In the genomic region with DNA sequence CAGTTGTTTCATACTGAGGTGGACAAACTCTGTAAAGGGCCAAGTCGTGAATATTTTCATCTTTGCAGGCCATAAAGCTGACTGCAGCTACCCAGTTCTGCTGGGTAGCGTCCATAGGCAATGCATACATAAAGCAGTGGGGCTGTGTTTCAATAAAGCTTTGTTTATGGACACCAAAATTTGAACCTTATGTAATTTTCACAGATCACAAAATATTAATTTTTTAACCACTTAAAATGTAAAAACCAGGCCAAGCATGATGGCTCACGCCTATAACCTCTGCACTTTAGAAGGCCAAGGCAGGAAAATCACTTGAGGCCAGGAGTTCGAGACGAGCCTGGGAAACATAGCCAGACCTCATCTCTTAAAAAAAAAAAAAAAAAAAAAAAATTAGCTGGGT, we compare ENCODE assay signal across 2 cellular contexts.
A peak's percentile ranks its signal among the peaks of the same experiment; 100 is the strongest.
TF ChIP-seq lines count a peak whose summit lies in the region.

No MANE protein-coding gene starts in this region.

TF ChIP-seq in HCT116, 20 proteins besides CTCF, POLR2A, EP300 and RAD21:
- TF ChIP-seq, protein P1, sequence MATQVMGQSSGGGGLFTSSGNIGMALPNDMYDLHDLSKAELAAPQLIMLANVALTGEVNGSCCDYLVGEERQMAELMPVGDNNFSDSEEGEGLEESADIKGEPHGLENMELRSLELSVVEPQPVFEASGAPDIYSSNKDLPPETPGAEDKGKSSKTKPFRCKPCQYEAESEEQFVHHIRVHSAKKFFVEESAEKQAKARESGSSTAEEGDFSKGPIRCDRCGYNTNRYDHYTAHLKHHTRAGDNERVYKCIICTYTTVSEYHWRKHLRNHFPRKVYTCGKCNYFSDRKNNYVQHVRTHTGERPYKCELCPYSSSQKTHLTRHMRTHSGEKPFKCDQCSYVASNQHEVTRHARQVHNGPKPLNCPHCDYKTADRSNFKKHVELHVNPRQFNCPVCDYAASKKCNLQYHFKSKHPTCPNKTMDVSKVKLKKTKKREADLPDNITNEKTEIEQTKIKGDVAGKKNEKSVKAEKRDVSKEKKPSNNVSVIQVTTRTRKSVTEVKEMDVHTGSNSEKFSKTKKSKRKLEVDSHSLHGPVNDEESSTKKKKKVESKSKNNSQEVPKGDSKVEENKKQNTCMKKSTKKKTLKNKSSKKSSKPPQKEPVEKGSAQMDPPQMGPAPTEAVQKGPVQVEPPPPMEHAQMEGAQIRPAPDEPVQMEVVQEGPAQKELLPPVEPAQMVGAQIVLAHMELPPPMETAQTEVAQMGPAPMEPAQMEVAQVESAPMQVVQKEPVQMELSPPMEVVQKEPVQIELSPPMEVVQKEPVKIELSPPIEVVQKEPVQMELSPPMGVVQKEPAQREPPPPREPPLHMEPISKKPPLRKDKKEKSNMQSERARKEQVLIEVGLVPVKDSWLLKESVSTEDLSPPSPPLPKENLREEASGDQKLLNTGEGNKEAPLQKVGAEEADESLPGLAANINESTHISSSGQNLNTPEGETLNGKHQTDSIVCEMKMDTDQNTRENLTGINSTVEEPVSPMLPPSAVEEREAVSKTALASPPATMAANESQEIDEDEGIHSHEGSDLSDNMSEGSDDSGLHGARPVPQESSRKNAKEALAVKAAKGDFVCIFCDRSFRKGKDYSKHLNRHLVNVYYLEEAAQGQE (IDR thresholded peaks at IDR 0.05; ENCODE audit: low read depth) = no peak
- TF ChIP-seq EZH2phosphoT487 (IDR thresholded peaks at IDR 0.05; ENCODE audit: borderline replicate concordance) = no peak
- no peak for TF ChIP-seq ZNF274 (IDR thresholded peaks at IDR 0.05; ENCODE audit: low read depth, low read length)
- TF ChIP-seq YY1 (IDR thresholded peaks at IDR 0.05; ENCODE audit: extremely low read depth, insufficient replicate concordance, low read depth, low read length) = no peak
- no peak for TF ChIP-seq FOSL1 (IDR thresholded peaks at IDR 0.05; ENCODE audit: low read depth)
- TF ChIP-seq SP1 (IDR thresholded peaks at IDR 0.05; ENCODE audit: low read depth) = no peak
- no peak for TF ChIP-seq ATF3 (IDR thresholded peaks at IDR 0.05)
- no peak for TF ChIP-seq SRF (IDR thresholded peaks at IDR 0.05; ENCODE audit: low read depth)
- no peak for TF ChIP-seq EZH2 (IDR thresholded peaks at IDR 0.05)
- TF ChIP-seq ELF1 (IDR thresholded peaks at IDR 0.05; ENCODE audit: borderline replicate concordance, low read depth) = no peak
- TF ChIP-seq, protein P2, sequence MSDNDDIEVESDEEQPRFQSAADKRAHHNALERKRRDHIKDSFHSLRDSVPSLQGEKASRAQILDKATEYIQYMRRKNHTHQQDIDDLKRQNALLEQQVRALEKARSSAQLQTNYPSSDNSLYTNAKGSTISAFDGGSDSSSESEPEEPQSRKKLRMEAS (IDR thresholded peaks at IDR 0.05) = no peak
- no peak for TF ChIP-seq SIN3A (IDR thresholded peaks at IDR 0.05; ENCODE audit: low read depth)
- no peak for TF ChIP-seq CBX3 (IDR thresholded peaks at IDR 0.05; ENCODE audit: low read depth)
- TF ChIP-seq ZBTB33 (IDR thresholded peaks at IDR 0.05; ENCODE audit: extremely low read depth, insufficient replicate concordance, low read length) = no peak
- TF ChIP-seq TCF7L2 (IDR thresholded peaks at IDR 0.05; ENCODE audit: borderline replicate concordance, extremely low read depth, insufficient read depth, insufficient read length) = no peak
- TF ChIP-seq EGR1 (IDR thresholded peaks at IDR 0.05; ENCODE audit: low read depth) = no peak

TF ChIP-seq in GM12878, 131 proteins besides CTCF, POLR2A, EP300 and RAD21:
- TF ChIP-seq, protein P3, sequence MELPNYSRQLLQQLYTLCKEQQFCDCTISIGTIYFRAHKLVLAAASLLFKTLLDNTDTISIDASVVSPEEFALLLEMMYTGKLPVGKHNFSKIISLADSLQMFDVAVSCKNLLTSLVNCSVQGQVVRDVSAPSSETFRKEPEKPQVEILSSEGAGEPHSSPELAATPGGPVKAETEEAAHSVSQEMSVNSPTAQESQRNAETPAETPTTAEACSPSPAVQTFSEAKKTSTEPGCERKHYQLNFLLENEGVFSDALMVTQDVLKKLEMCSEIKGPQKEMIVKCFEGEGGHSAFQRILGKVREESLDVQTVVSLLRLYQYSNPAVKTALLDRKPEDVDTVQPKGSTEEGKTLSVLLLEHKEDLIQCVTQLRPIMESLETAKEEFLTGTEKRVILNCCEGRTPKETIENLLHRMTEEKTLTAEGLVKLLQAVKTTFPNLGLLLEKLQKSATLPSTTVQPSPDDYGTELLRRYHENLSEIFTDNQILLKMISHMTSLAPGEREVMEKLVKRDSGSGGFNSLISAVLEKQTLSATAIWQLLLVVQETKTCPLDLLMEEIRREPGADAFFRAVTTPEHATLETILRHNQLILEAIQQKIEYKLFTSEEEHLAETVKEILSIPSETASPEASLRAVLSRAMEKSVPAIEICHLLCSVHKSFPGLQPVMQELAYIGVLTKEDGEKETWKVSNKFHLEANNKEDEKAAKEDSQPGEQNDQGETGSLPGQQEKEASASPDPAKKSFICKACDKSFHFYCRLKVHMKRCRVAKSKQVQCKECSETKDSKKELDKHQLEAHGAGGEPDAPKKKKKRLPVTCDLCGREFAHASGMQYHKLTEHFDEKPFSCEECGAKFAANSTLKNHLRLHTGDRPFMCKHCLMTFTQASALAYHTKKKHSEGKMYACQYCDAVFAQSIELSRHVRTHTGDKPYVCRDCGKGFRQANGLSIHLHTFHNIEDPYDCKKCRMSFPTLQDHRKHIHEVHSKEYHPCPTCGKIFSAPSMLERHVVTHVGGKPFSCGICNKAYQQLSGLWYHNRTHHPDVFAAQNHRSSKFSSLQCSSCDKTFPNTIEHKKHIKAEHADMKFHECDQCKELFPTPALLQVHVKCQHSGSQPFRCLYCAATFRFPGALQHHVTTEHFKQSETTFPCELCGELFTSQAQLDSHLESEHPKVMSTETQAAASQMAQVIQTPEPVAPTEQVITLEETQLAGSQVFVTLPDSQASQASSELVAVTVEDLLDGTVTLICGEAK (IDR thresholded peaks at IDR 0.05; ENCODE audit: borderline replicate concordance) = peak; percentile 51
- TF ChIP-seq SMAD1 (IDR thresholded peaks at IDR 0.05; ENCODE audit: low read depth, partially characterized antibody) = no peak
TF ChIP-seq in GM12878: peak in this region for 1.
